In the genomic region with DNA sequence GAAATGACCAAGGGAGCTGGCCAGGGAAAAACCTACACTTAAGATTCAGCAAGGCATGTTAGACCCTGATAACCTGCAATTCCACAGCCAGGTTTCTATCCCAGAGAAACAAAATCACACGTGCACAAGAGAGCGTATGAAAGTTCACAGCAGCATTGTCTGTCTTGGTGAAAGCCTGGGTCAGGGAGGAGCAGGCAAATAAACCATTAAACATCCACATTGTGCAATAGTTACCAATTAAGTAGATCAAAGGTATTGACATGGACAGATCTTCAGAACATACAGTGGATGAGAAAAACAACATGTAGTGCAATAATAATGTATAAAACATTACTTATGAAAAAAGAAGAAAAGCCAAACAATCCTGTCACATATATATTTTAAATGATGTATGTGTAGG, we compare ENCODE assay signal across 1 cellular context.
TF ChIP-seq lines count a peak whose summit lies in the region.

No MANE protein-coding gene starts in this region.

TF ChIP-seq in HepG2, 621 proteins besides CTCF, POLR2A, EP300 and RAD21 (continued from another document and continues in another):
- TF ChIP-seq ZNF687 (CRISPR knock-in tag; IDR thresholded peaks at IDR 0.05) (no peak), BHLHE40 (IDR thresholded peaks at IDR 0.05; ENCODE audit: low read length) (peak; percentile 60; the same call in 1 of the 2 replicates), KLF9 (CRISPR knock-in tag; IDR thresholded peaks at IDR 0.05; ENCODE audit: low read depth) (no peak), ZNF678 (CRISPR knock-in tag; IDR thresholded peaks at IDR 0.05) (no peak), NFE2L2 (IDR thresholded peaks at IDR 0.05; ENCODE audit: low read length) (no peak), SSRP1 (CRISPR knock-in tag; IDR thresholded peaks at IDR 0.05) (no peak), MATR3 (CRISPR knock-in tag; IDR thresholded peaks at IDR 0.05) (no peak), MEF2D (CRISPR knock-in tag; IDR thresholded peaks at IDR 0.05) (peak; percentile 59; the same call in 1 of the 2 replicates), ETV6 (CRISPR knock-in tag; conservative IDR thresholded peaks at IDR 0.05) (no peak), NFKBIZ (CRISPR knock-in tag; IDR thresholded peaks at IDR 0.05) (no peak), MEIS1 (CRISPR knock-in tag; IDR thresholded peaks at IDR 0.05; ENCODE audit: borderline replicate concordance) (0 out of 2 replicates have a peak, but pooled peaks have one; percentile 77), ZSCAN30 (CRISPR knock-in tag; IDR thresholded peaks at IDR 0.05) (no peak; the same call in 1 of the 2 replicates), SETDB1 (CRISPR knock-in tag; IDR thresholded peaks at IDR 0.05; ENCODE audit: borderline replicate concordance) (no peak), ESRRA (CRISPR knock-in tag; IDR thresholded peaks at IDR 0.05; ENCODE audit: low read depth) (no peak), TMF1 (CRISPR knock-in tag; IDR thresholded peaks at IDR 0.05; ENCODE audit: low read depth) (no peak), ZMAT3 (CRISPR knock-in tag; conservative IDR thresholded peaks at IDR 0.05) (no peak), ZNF580 (CRISPR knock-in tag; IDR thresholded peaks at IDR 0.05; ENCODE audit: borderline replicate concordance, low read depth) (no peak), ZNF598 (CRISPR knock-in tag; IDR thresholded peaks at IDR 0.05; ENCODE audit: borderline replicate concordance) (no peak), SCMH1 (CRISPR knock-in tag; IDR thresholded peaks at IDR 0.05; ENCODE audit: borderline replicate concordance) (no peak), ZNF879 (CRISPR knock-in tag; IDR thresholded peaks at IDR 0.05) (no peak), ZNF589 (CRISPR knock-in tag; conservative IDR thresholded peaks at IDR 0.05) (no peak), MEIS2 (CRISPR knock-in tag; IDR thresholded peaks at IDR 0.05) (no peak), ZNF441 (CRISPR knock-in tag; IDR thresholded peaks at IDR 0.05; ENCODE audit: borderline replicate concordance) (no peak), CENPT (CRISPR knock-in tag; IDR thresholded peaks at IDR 0.05; ENCODE audit: low read depth) (no peak), ZNF761 (CRISPR knock-in tag; conservative IDR thresholded peaks at IDR 0.05) (no peak), ZNF547 (CRISPR knock-in tag; IDR thresholded peaks at IDR 0.05) (no peak), ZBTB3 (CRISPR knock-in tag; IDR thresholded peaks at IDR 0.05; ENCODE audit: borderline replicate concordance, low read depth) (no peak), EZH2 (conservative IDR thresholded peaks at IDR 0.05; ENCODE audit: low read depth, low read length) (no peak), MAX (IDR thresholded peaks at IDR 0.05) (peak; percentile 61), ZNF713 (CRISPR knock-in tag; IDR thresholded peaks at IDR 0.05) (no peak), NR3C1 (CRISPR knock-in tag; IDR thresholded peaks at IDR 0.05) (no peak), ZBTB8A (CRISPR knock-in tag; IDR thresholded peaks at IDR 0.05; ENCODE audit: borderline replicate concordance, low read depth) (no peak), ZBTB26 (CRISPR knock-in tag; IDR thresholded peaks at IDR 0.05; ENCODE audit: borderline replicate concordance) (no peak), ZFY (CRISPR knock-in tag; IDR thresholded peaks at IDR 0.05) (no peak)
- TF ChIP-seq, protein P1, sequence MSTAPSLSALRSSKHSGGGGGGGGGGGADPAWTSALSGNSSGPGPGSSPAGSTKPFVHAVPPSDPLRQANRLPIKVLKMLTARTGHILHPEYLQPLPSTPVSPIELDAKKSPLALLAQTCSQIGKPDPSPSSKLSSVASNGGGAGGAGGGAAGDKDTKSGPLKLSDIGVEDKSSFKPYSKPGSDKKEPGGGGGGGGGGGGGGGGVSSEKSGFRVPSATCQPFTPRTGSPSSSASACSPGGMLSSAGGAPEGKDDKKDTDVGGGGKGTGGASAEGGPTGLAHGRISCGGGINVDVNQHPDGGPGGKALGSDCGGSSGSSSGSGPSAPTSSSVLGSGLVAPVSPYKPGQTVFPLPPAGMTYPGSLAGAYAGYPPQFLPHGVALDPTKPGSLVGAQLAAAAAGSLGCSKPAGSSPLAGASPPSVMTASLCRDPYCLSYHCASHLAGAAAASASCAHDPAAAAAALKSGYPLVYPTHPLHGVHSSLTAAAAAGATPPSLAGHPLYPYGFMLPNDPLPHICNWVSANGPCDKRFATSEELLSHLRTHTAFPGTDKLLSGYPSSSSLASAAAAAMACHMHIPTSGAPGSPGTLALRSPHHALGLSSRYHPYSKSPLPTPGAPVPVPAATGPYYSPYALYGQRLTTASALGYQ (CRISPR knock-in tag; IDR thresholded peaks at IDR 0.05): 0 out of 2 replicates have a peak, but pooled peaks have one; percentile 46
- TF ChIP-seq, protein P2, sequence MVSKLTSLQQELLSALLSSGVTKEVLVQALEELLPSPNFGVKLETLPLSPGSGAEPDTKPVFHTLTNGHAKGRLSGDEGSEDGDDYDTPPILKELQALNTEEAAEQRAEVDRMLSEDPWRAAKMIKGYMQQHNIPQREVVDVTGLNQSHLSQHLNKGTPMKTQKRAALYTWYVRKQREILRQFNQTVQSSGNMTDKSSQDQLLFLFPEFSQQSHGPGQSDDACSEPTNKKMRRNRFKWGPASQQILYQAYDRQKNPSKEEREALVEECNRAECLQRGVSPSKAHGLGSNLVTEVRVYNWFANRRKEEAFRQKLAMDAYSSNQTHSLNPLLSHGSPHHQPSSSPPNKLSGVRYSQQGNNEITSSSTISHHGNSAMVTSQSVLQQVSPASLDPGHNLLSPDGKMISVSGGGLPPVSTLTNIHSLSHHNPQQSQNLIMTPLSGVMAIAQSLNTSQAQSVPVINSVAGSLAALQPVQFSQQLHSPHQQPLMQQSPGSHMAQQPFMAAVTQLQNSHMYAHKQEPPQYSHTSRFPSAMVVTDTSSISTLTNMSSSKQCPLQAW (CRISPR knock-in tag; IDR thresholded peaks at IDR 0.05): no peak; the same call in 1 of the 2 replicates
- TF ChIP-seq, protein P3, sequence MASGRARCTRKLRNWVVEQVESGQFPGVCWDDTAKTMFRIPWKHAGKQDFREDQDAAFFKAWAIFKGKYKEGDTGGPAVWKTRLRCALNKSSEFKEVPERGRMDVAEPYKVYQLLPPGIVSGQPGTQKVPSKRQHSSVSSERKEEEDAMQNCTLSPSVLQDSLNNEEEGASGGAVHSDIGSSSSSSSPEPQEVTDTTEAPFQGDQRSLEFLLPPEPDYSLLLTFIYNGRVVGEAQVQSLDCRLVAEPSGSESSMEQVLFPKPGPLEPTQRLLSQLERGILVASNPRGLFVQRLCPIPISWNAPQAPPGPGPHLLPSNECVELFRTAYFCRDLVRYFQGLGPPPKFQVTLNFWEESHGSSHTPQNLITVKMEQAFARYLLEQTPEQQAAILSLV (CRISPR knock-in tag; IDR thresholded peaks at IDR 0.05; ENCODE audit: borderline replicate concordance): no peak
- TF ChIP-seq, protein P4, sequence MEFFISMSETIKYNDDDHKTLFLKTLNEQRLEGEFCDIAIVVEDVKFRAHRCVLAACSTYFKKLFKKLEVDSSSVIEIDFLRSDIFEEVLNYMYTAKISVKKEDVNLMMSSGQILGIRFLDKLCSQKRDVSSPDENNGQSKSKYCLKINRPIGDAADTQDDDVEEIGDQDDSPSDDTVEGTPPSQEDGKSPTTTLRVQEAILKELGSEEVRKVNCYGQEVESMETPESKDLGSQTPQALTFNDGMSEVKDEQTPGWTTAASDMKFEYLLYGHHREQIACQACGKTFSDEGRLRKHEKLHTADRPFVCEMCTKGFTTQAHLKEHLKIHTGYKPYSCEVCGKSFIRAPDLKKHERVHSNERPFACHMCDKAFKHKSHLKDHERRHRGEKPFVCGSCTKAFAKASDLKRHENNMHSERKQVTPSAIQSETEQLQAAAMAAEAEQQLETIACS (CRISPR knock-in tag; IDR thresholded peaks at IDR 0.05): no peak
- TF ChIP-seq, protein P5, sequence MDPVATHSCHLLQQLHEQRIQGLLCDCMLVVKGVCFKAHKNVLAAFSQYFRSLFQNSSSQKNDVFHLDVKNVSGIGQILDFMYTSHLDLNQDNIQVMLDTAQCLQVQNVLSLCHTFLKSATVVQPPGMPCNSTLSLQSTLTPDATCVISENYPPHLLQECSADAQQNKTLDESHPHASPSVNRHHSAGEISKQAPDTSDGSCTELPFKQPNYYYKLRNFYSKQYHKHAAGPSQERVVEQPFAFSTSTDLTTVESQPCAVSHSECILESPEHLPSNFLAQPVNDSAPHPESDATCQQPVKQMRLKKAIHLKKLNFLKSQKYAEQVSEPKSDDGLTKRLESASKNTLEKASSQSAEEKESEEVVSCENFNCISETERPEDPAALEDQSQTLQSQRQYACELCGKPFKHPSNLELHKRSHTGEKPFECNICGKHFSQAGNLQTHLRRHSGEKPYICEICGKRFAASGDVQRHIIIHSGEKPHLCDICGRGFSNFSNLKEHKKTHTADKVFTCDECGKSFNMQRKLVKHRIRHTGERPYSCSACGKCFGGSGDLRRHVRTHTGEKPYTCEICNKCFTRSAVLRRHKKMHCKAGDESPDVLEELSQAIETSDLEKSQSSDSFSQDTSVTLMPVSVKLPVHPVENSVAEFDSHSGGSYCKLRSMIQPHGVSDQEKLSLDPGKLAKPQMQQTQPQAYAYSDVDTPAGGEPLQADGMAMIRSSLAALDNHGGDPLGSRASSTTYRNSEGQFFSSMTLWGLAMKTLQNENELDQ (CRISPR knock-in tag; IDR thresholded peaks at IDR 0.05; ENCODE audit: borderline replicate concordance): no peak
- TF ChIP-seq, protein P6, sequence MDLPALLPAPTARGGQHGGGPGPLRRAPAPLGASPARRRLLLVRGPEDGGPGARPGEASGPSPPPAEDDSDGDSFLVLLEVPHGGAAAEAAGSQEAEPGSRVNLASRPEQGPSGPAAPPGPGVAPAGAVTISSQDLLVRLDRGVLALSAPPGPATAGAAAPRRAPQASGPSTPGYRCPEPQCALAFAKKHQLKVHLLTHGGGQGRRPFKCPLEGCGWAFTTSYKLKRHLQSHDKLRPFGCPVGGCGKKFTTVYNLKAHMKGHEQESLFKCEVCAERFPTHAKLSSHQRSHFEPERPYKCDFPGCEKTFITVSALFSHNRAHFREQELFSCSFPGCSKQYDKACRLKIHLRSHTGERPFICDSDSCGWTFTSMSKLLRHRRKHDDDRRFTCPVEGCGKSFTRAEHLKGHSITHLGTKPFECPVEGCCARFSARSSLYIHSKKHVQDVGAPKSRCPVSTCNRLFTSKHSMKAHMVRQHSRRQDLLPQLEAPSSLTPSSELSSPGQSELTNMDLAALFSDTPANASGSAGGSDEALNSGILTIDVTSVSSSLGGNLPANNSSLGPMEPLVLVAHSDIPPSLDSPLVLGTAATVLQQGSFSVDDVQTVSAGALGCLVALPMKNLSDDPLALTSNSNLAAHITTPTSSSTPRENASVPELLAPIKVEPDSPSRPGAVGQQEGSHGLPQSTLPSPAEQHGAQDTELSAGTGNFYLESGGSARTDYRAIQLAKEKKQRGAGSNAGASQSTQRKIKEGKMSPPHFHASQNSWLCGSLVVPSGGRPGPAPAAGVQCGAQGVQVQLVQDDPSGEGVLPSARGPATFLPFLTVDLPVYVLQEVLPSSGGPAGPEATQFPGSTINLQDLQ (CRISPR knock-in tag; IDR thresholded peaks at IDR 0.05): no peak
- TF ChIP-seq, protein P7, sequence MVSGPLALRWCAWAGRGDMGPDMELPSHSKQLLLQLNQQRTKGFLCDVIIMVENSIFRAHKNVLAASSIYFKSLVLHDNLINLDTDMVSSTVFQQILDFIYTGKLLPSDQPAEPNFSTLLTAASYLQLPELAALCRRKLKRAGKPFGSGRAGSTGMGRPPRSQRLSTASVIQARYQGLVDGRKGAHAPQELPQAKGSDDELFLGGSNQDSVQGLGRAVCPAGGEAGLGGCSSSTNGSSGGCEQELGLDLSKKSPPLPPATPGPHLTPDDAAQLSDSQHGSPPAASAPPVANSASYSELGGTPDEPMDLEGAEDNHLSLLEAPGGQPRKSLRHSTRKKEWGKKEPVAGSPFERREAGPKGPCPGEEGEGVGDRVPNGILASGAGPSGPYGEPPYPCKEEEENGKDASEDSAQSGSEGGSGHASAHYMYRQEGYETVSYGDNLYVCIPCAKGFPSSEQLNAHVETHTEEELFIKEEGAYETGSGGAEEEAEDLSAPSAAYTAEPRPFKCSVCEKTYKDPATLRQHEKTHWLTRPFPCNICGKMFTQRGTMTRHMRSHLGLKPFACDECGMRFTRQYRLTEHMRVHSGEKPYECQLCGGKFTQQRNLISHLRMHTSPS (CRISPR knock-in tag; IDR thresholded peaks at IDR 0.05; ENCODE audit: low read depth): no peak
- TF ChIP-seq, protein P8, sequence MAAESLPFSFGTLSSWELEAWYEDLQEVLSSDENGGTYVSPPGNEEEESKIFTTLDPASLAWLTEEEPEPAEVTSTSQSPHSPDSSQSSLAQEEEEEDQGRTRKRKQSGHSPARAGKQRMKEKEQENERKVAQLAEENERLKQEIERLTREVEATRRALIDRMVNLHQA (CRISPR knock-in tag; IDR thresholded peaks at IDR 0.05): no peak
